ENCODE assay signal across 8 cellular contexts in the genomic region with DNA sequence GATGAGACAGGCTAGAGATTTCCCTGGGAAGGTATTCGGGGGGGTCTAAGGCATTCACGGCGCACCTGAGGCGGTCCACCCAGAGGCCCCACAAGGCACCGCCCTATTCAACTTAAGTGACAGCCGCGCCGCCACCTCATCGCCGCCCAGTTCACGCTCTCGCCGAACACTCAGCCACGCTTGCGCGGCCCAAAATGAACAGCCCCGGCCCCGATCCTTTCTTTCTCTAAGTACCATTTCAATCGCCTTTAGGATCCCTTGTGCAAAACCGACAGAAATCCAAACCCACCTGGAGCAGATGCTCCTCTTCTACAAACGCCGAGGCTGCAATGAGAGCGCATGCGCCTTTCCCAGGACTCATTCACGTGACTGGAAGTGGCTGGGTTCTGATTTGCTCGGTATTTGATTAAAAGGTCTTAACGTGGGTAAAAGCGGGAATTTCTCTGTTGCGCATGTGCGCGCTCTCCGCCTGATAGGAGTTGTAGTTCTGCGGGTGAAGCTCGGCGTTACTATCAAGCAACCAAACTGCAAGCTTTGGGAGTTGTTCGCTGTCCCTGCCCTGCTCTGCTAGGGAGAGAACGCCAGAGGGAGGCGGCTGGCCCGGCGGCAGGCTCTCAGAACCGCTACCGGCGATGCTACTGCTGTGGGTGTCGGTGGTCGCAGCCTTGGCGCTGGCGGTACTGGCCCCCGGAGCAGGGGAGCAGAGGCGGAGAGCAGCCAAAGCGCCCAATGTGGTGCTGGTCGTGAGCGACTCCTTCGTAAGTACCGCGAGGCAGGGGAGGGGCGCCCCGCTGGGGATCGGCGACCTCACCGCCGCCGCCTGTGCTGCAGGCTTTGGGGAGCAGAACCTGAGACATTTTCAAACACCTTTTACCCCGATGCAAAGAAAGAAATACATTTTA.
DNase-seq lines count a peak whose midpoint lies in the region; TF ChIP-seq lines count a peak whose summit lies in the region.

A gene with protein sequence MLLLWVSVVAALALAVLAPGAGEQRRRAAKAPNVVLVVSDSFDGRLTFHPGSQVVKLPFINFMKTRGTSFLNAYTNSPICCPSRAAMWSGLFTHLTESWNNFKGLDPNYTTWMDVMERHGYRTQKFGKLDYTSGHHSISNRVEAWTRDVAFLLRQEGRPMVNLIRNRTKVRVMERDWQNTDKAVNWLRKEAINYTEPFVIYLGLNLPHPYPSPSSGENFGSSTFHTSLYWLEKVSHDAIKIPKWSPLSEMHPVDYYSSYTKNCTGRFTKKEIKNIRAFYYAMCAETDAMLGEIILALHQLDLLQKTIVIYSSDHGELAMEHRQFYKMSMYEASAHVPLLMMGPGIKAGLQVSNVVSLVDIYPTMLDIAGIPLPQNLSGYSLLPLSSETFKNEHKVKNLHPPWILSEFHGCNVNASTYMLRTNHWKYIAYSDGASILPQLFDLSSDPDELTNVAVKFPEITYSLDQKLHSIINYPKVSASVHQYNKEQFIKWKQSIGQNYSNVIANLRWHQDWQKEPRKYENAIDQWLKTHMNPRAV (plus strand): TSS at position 455 of the 902 bp plus-strand sequence. CDS start 178 bp downstream, at position 633.
A gene (minus strand): TSS at position 331 of the 902 bp plus-strand sequence. CDS start 7,827 bp downstream, outside the sequence.

- peak within 1 kb of the TSS; percentile 78 for H3K27ac ChIP-seq in MM.1S (ENCODE audit: low read length)
- peak within 1 kb of the TSS; percentile 77 for H3K27ac ChIP-seq in subcutaneous abdominal adipose tissue (ENCODE audit: low read depth, low read length)

- H3K4me3 ChIP-seq in MM.1S (ENCODE audit: low read length) (peak within 1 kb of the TSS; percentile 85), neuron (ENCODE audit: low read length) (peak within 1 kb of the TSS; percentile 94), subcutaneous abdominal adipose tissue (ENCODE audit: low read depth in 1 of 5, low read length in 5 of 5) (peak within 1 kb of the TSS; percentile 86 to 98 (median 88))

- peak within 1 kb of the TSS; percentile 88 for H2AFZ ChIP-seq in MM.1S (ENCODE audit: low read length)
- H2AFZ ChIP-seq in neuron (ENCODE audit: low read depth, low read length), result peak within 1 kb of the TSS; percentile 76

- peak within 1 kb of the TSS; percentile 80 for H3K4me2 ChIP-seq in MM.1S (ENCODE audit: low read depth, low read length)

- peak; percentile 94 for DNase-seq in GDM1 (lab: John Stamatoyannopoulos, UW)
- peak; percentile 99 for DNase-seq in HCEC 1CT
- peak; percentile 99 for DNase-seq in MM.1S
- DNase-seq in SIG-M5 (lab: John Stamatoyannopoulos, UW), result peak; percentile 97
- DNase-seq in activated naive CD4-positive, alpha-beta T cell (lab: John Stamatoyannopoulos, UW), result peak; percentile 76 to 85 (median 77)
- peak; percentile 99 for DNase-seq in foreskin melanocyte

- H3K27me3 ChIP-seq in MM.1S (replicated peaks; ENCODE audit: insufficient read depth, low read length) (no peaks in the 10 kb centered on the region), neuron (ENCODE audit: insufficient read depth, low read length) (no peaks in the 10 kb centered on the region), subcutaneous abdominal adipose tissue (ENCODE audit: control insufficient read depth in 5 of 5, insufficient read depth in 4 of 5, low read length in 5 of 5) (peaks cover 0 to 4% (median 0%) of the 10 kb centered on the region in 5 donors)

- no peaks in the 10 kb centered on the region for H3K9me2 ChIP-seq in MM.1S (replicated peaks; ENCODE audit: insufficient read depth, low read length)

- no peaks in the 10 kb centered on the region for H4K20me1 ChIP-seq in MM.1S (ENCODE audit: insufficient read depth, low read length)

- peaks cover 8% of the 10 kb centered on the region; the same call in 1 of the 2 replicates for H3K4me1 ChIP-seq in MM.1S (ENCODE audit: low read length)
- H3K4me1 ChIP-seq in neuron (ENCODE audit: insufficient read depth, low read length), result peaks cover 15% of the 10 kb centered on the region
- H3K4me1 ChIP-seq in subcutaneous abdominal adipose tissue (ENCODE audit: control insufficient read depth in 5 of 5, insufficient read depth in 5 of 5, low read length in 5 of 5), result peaks cover 10 to 22% (median 20%) of the 10 kb centered on the region in 5 donors

- peaks cover 58% of the 10 kb centered on the region for H3K79me2 ChIP-seq in MM.1S (ENCODE audit: low read length)

- H3K36me3 ChIP-seq in MM.1S (replicated peaks; ENCODE audit: insufficient read depth, low read length), result no peaks in the 10 kb centered on the region
- peaks cover 9% of the 10 kb centered on the region for H3K36me3 ChIP-seq in neuron (ENCODE audit: insufficient read depth, low read length)
- H3K36me3 ChIP-seq in subcutaneous abdominal adipose tissue (ENCODE audit: control insufficient read depth in 5 of 5, insufficient read depth in 5 of 5, low read length in 5 of 5), result peaks cover 0 to 7% (median 2%) of the 10 kb centered on the region in 5 donors

- H3K9me3 ChIP-seq in MM.1S (replicated peaks; ENCODE audit: insufficient read depth, low read length), result no peaks in the 10 kb centered on the region
- no peaks in the 10 kb centered on the region for H3K9me3 ChIP-seq in neuron (ENCODE audit: low read length)
- peaks cover 0 to 2% (median 0%) of the 10 kb centered on the region in 5 donors for H3K9me3 ChIP-seq in subcutaneous abdominal adipose tissue (ENCODE audit: control insufficient read depth in 5 of 5, low read length in 5 of 5)

- peaks cover 14% of the 10 kb centered on the region for H3F3A ChIP-seq in MM.1S (ENCODE audit: insufficient read depth, low read length)

- H3K9ac ChIP-seq in MM.1S (ENCODE audit: low read length) (peak within 1 kb of the TSS; percentile 80), subcutaneous abdominal adipose tissue (ENCODE audit: low read length in 5 of 5) (peak within 1 kb of the TSS; percentile 85 to 94 (median 91))

- peak; percentile 34 for TF ChIP-seq CTCF in MM.1S (IDR thresholded peaks at IDR 0.05; ENCODE audit: low read length)

Comparison
In these comparisons a context has a peak if more than half of its experiments do, and no peak if none do; other contexts are left out.
1. Peak in every context shown above with its lines: DNase-seq, H3K4me3 ChIP-seq and H3K27ac ChIP-seq.